Comparison of ENCODE assay signal across 1 cellular context in genomic region chr17:6491071-6491700, GRCh38.
TF ChIP-seq lines count a peak whose summit lies in the region.

No MANE protein-coding gene starts in this region.

TF ChIP-seq in IMR-90, 13 proteins besides CTCF, POLR2A, EP300 and RAD21 (continued from another document):
- TF ChIP-seq RCOR1 (IDR thresholded peaks at IDR 0.05; ENCODE audit: insufficient replicate concordance, low read length) (no peak), ELK1 (IDR thresholded peaks at IDR 0.05; ENCODE audit: borderline replicate concordance, low read depth, low read length) (no peak), RFX5 (IDR thresholded peaks at IDR 0.05; ENCODE audit: low read depth, low read length) (no peak), NFE2L2 (IDR thresholded peaks at IDR 0.05; ENCODE audit: low read depth, low read length) (no peak)
